25 cellular contexts compared by ENCODE assay signal in genomic region chr18:13233746-13234527, GRCh38. TPM values are rescaled to one million over a fixed set of nuclear protein-coding genes. Genes with fewer than 3 reads are reported as not detected.
DNase-seq lines count a peak whose midpoint lies in the region; ATAC-seq, FAIRE-seq and TF ChIP-seq lines count a peak whose summit lies in the region.
"Had no signal": no experiment of that assay in that cellular context is flagged by ENCODE, and none has a peak within 500 bp of the region (broad histone marks: within the 10 kb centered on the region; RNA-seq: fewer than 3 reads in every experiment).

No MANE protein-coding gene starts in this region.

- no peaks in the 10 kb centered on the region for H3K9me3 Mint-ChIP-seq in MCF 10A (ENCODE audit: unreplicated experiment)
- H3K9me3 Mint-ChIP-seq: CD4-positive, alpha-beta memory T cell; dendritic cell treated with granulocyte-macrophage colony-stimulating factor and Interleukin-4, amounts not matched to agents 40 ng/mL and 50 ng/mL, for 4 days; T-helper 2 cell treated with Interferon-gamma antibody and Interleukin-4, amounts not matched to agents 5 μg/mL and 100 μg/mL, for 36 hours had no signal

- H3K4me3 ChIP-seq in breast epithelium, result no peak overlapping the region
- H3K4me3 ChIP-seq in coronary artery, result no peak overlapping the region
- H3K4me3 ChIP-seq in mucosa of descending colon, result no peak overlapping the region
- H3K4me3 ChIP-seq: psoas muscle had no signal

- H3K27ac Mint-ChIP-seq in MCF 10A (ENCODE audit: low read depth, unreplicated experiment), result no peak overlapping the region
- H3K27ac Mint-ChIP-seq: dendritic cell treated with granulocyte-macrophage colony-stimulating factor and Interleukin-4, amounts not matched to agents 40 ng/mL and 50 ng/mL, for 4 days; T-helper 2 cell treated with Interferon-gamma antibody and Interleukin-4, amounts not matched to agents 5 μg/mL and 100 μg/mL, for 36 hours had no signal

- intact Hi-C loops in breast epithelium (cut with DNase I; ENCODE audit: low total_unique reads) (no loop called here), MCF 10A (cut with micrococcal nuclease) (no loop called here), mucosa of descending colon (cut with DNase I, micrococcal nuclease) (no loop called here)

- no peak overlapping the region for H3K4me3 Mint-ChIP-seq in MCF 10A (ENCODE audit: unreplicated experiment)
- H3K4me3 Mint-ChIP-seq: CD4-positive, alpha-beta memory T cell; dendritic cell treated with granulocyte-macrophage colony-stimulating factor and Interleukin-4, amounts not matched to agents 40 ng/mL and 50 ng/mL, for 4 days; T-helper 2 cell treated with Interferon-gamma antibody and Interleukin-4, amounts not matched to agents 5 μg/mL and 100 μg/mL, for 36 hours had no signal

- no TSS peak for BruUV-seq in MCF 10A (replicated peaks; lab: Mats Ljungman, UMichigan)

- H3K4me1 ChIP-seq in breast epithelium (peaks cover 0 to 4% of the 10 kb centered on the region in 2 donors), mucosa of descending colon (ENCODE audit: low read depth) (no peaks in the 10 kb centered on the region)

- H3K27ac ChIP-seq in breast epithelium, result peak overlapping the region; percentile 88 to 92
- peak overlapping the region in 1 of 2 donors; percentile 2 for H3K27ac ChIP-seq in coronary artery
- H3K27ac ChIP-seq: neutrophil, psoas muscle, VCaP had no signal

- CTCF ChIA-PET in MCF 10A (lab: Yijun Ruan, JAX), result no interaction called here

- H3K27me3 Mint-ChIP-seq in MCF 10A (ENCODE audit: insufficient read depth, unreplicated experiment), result no peaks in the 10 kb centered on the region
- H3K27me3 Mint-ChIP-seq: CD4-positive, alpha-beta memory T cell; dendritic cell treated with granulocyte-macrophage colony-stimulating factor and Interleukin-4, amounts not matched to agents 40 ng/mL and 50 ng/mL, for 4 days had no signal

- H3K9me3 ChIP-seq in breast epithelium (no peaks in the 10 kb centered on the region), mucosa of descending colon (no peaks in the 10 kb centered on the region)
- H3K9me3 ChIP-seq: neutrophil, psoas muscle had no signal

- H3K27me3 ChIP-seq in breast epithelium, result no peaks in the 10 kb centered on the region
- H3K27me3 ChIP-seq: neutrophil had no signal

- no peaks in the 10 kb centered on the region for H3K36me3 Mint-ChIP-seq in MCF 10A (ENCODE audit: insufficient read depth, unreplicated experiment)
- H3K36me3 Mint-ChIP-seq: CD4-positive, alpha-beta memory T cell had no signal

- H3K36me3 ChIP-seq in breast epithelium, result no peaks in the 10 kb centered on the region
- no peaks in the 10 kb centered on the region for H3K36me3 ChIP-seq in mucosa of descending colon (ENCODE audit: low read depth)
- H3K36me3 ChIP-seq: neutrophil had no signal

- ATAC-seq in mucosa of descending colon, result peak; percentile 19
- no peak for ATAC-seq in GM18511 (IDR thresholded peaks at IDR 0.05; ENCODE audit: unreplicated experiment)
- ATAC-seq in HG02885 (IDR thresholded peaks at IDR 0.05; ENCODE audit: poor library complexity, unreplicated experiment), result no peak
- ATAC-seq: psoas muscle had no signal

- DNase-seq in breast epithelium (ENCODE audit: low spot score in 2 of 2), result no peak
- DNase-seq in MCF 10A (ENCODE audit: unreplicated experiment), result no peak
- peak; percentile 71 for DNase-seq in coronary artery (ENCODE audit: low spot score)
- no peak for DNase-seq in mucosa of descending colon
- DNase-seq in urothelium cell line (ENCODE audit: low spot score), result no peak
- no peak for DNase-seq in COR-L47 (lab: John Stamatoyannopoulos, UW)
- DNase-seq: activated CD4-positive, alpha-beta T cell treated with anti-CD3 and anti-CD28 coated beads for 48 hours; activated naive CD4-positive, alpha-beta T cell treated with Interleukin-2 at 50 U/mL for 16 hours; amniotic stem cell; CD4-positive, alpha-beta memory T cell; DMS153; KG1; mammary epithelial cell; NCI-H1436; OCI-M1; psoas muscle; stimulated activated CD4-positive, alpha-beta T cell treated with anti-CD3 and anti-CD28 coated beads, Interleukin-1b, Interleukin-23, amount 100 ng/mL, for 48 hours had no signal

- FAIRE-seq in urothelium cell line (lab: Jason Lieb, UNC), result peak; percentile 98
- FAIRE-seq: bronchial epithelial cell had no signal

- no peaks in the 10 kb centered on the region for H3K4me1 Mint-ChIP-seq in MCF 10A (ENCODE audit: insufficient read depth, unreplicated experiment)
- H3K4me1 Mint-ChIP-seq: CD4-positive, alpha-beta memory T cell had no signal

- no peak for TF ChIP-seq POLR2A in breast epithelium (IDR thresholded peaks at IDR 0.05)

- TF ChIP-seq CTCF in breast epithelium (IDR thresholded peaks at IDR 0.05) (no peak), MCF 10A (IDR thresholded peaks at IDR 0.05; ENCODE audit: unreplicated experiment) (no peak), coronary artery (IDR thresholded peaks at IDR 0.05) (no peak), mucosa of descending colon (IDR thresholded peaks at IDR 0.05) (no peak)

- POLR2A ChIA-PET in MCF 10A (lab: Yijun Ruan, JAX), result no interaction called here

RNA-seq across cellular contexts. Expression of gene LDLRAD4, which starts 15.4 kb away (rescaled TPM):
- total RNA-seq in breast epithelium (10 to 100 TPM; 28.5 to 94.3 (median 42.9) TPM), MCF 10A (2022) (not detected in 2 replicates), mucosa of descending colon (10 to 100 TPM; 36.8 to 41.0 (median 37.4) TPM)
- total RNA-seq: bronchial epithelial cell, NCI-H460 had no signal

Comparison
In these comparisons a context has a peak if more than half of its experiments do, and no peak if none do; other contexts are left out.
1. RNA of gene LDLRAD4, which starts 15.4 kb away (total RNA-seq): 28.5 to 94.3 TPM in breast epithelium and 36.8 to 41.0 TPM in mucosa of descending colon; not detected in MCF 10A; every median in the first group is over 10 times any median in the second.